15 cellular contexts compared by ENCODE assay signal in the genomic region with DNA sequence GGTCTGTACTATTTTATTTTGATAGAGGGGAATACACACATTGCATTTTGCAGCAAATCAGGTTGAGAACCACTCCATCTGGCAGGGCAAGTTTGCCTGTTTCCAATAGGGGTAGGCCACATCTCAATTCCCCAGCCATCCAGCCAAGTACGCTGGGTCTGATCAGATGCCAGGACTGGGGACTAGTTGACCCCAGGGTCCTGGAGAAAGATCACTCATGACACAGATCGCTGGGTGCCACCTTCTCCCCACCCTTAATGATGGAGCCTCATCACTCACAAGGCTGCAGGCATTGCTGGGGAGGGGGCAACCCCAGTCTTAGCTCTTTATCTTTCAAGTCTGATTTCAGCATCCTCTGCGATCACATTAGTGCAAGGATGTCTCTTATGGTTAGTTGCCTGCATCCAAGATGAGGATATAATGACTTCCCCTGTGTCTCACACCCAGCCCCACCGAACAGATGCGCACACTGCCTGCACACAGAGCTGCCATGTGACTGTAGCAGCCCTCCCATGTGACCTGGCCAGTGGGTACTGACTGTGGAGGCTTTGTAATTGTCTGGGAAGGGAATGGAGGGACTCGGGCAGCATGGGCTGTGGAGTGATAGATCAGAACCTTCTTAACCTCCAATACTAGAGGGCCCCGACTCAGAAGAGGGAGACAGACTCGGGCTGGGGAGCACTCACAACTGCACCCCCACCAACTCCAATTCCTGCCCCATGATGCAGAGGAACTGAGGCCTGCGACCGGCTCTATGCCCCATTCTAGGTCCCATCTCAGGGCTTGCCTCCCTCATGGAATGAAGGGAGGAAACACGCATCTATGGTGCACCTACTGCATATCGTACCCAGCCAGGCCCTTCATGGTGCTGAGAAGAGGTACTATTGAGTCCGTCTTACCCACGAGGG.
DNase-seq lines count a peak whose midpoint lies in the region; ATAC-seq and TF ChIP-seq lines count a peak whose summit lies in the region.
"Had no signal": no experiment of that assay in that cellular context is flagged by ENCODE, and none has a peak within 500 bp of the region (broad histone marks: within the 10 kb centered on the region; RNA-seq: fewer than 3 reads in every experiment).

No MANE protein-coding gene starts in this region.

- in situ Hi-C loops in SK-MEL-5 (cut with HindIII; ENCODE audit: low pct_unique_long_range_greater_than_20kb, low sequenced_read_pairs) = no loop called here

- no peak for TF ChIP-seq POLR2A in spleen (IDR thresholded peaks at IDR 0.05)

- no peaks in the 10 kb centered on the region for H4K20me1 ChIP-seq in neural progenitor cell (ENCODE audit: low read depth)

- H2BK120ac ChIP-seq in trophoblast cell (ENCODE audit: insufficient read depth, low read length, poor library complexity) = no peak overlapping the region

- no peak overlapping the region for H4K8ac ChIP-seq in trophoblast cell (ENCODE audit: low read depth, low read length)

- no peak overlapping the region for H3K4me3 ChIP-seq in neural progenitor cell
- no peak overlapping the region for H3K4me3 ChIP-seq in spleen
- H3K4me3 ChIP-seq in left lung = no peak overlapping the region
- H3K4me3 ChIP-seq in trophoblast cell (ENCODE audit: low read depth, low read length) = no peak overlapping the region

- H2BK12ac ChIP-seq in trophoblast cell (ENCODE audit: low read length) = no peak overlapping the region

- H3K79me2 ChIP-seq in neural progenitor cell (ENCODE audit: low read depth) (no peaks in the 10 kb centered on the region), trophoblast cell (ENCODE audit: control insufficient read depth, insufficient read depth, low read length, poor library complexity) (no peaks in the 10 kb centered on the region)

- H3K27ac ChIP-seq in neural progenitor cell (no peak overlapping the region), spleen (no peak overlapping the region), left lung (no peak overlapping the region), trophoblast cell (ENCODE audit: low read depth, low read length) (no peak overlapping the region)

- H3K14ac ChIP-seq in trophoblast cell (ENCODE audit: low read length) = no peak overlapping the region

- no peak overlapping the region for H4K91ac ChIP-seq in trophoblast cell (ENCODE audit: low read depth, low read length)

- intact Hi-C loops in spleen (cut with DNase I; ENCODE audit: low total_unique reads) (no loop called here), left lung (cut with DNase I) (no loop called here)

- peaks cover 23% of the 10 kb centered on the region for H3K27me3 Mint-ChIP-seq in neural progenitor cell (ENCODE audit: insufficient read depth, low read depth)

- no peaks in the 10 kb centered on the region for H3K36me3 Mint-ChIP-seq in neural progenitor cell
- H3K36me3 Mint-ChIP-seq: CD14-positive monocyte, IgD-negative memory B cell had no signal

- H3K36me3 ChIP-seq in neural progenitor cell (no peaks in the 10 kb centered on the region), spleen (no peaks in the 10 kb centered on the region), left lung (no peaks in the 10 kb centered on the region), trophoblast cell (ENCODE audit: control insufficient read depth in 1 of 2, insufficient read depth in 2 of 2, low read length in 2 of 2) (no peaks in the 10 kb centered on the region)

- H2AFZ ChIP-seq in neural progenitor cell (replicated peaks) (no peak overlapping the region), trophoblast cell (ENCODE audit: insufficient read depth, low read length, poor library complexity) (no peak overlapping the region)

- no peaks in the 10 kb centered on the region for H3K9me3 ChIP-seq in neural progenitor cell (ENCODE audit: low read depth)
- H3K9me3 ChIP-seq in spleen = no peaks in the 10 kb centered on the region
- no peaks in the 10 kb centered on the region for H3K9me3 ChIP-seq in left lung
- H3K9me3 ChIP-seq in trophoblast cell (ENCODE audit: insufficient read depth, low read depth, low read length) = no peaks in the 10 kb centered on the region

- H3K27me3 ChIP-seq in neural progenitor cell (no peaks in the 10 kb centered on the region), spleen (replicated peaks in 1 of 7) (peaks cover 0 to 16% (median 0%) of the 10 kb centered on the region in 7 donors), left lung (peaks cover 3 to 7% of the 10 kb centered on the region in 2 donors), trophoblast cell (ENCODE audit: insufficient read depth, low read length) (no peaks in the 10 kb centered on the region)

- H3K23ac ChIP-seq in trophoblast cell (ENCODE audit: low read length) = no peak overlapping the region

- no peak overlapping the region for H3K4me2 ChIP-seq in neural progenitor cell
- no peak overlapping the region for H3K4me2 ChIP-seq in trophoblast cell (ENCODE audit: low read length)

- peak overlapping the region; percentile 60 for H3K27ac Mint-ChIP-seq in neural progenitor cell
- H3K27ac Mint-ChIP-seq: CD14-positive monocyte, IgD-negative memory B cell had no signal

- TF ChIP-seq CTCF in neural progenitor cell (IDR thresholded peaks at IDR 0.05) (no peak), spleen (IDR thresholded peaks at IDR 0.05 in 8 of 11, conservative IDR thresholded peaks at IDR 0.05 in 3 of 11) (no peak), left lung (IDR thresholded peaks at IDR 0.05) (no peak)

- no peak overlapping the region for H2AK5ac ChIP-seq in trophoblast cell (ENCODE audit: low read length)

- H3K9ac ChIP-seq in neural progenitor cell (no peak overlapping the region), trophoblast cell (ENCODE audit: low read length) (no peak overlapping the region)

- ATAC-seq in left lung = no peak
- ATAC-seq in GM18907 (IDR thresholded peaks at IDR 0.05; ENCODE audit: unreplicated experiment) = no peak
- ATAC-seq in GM21360 (IDR thresholded peaks at IDR 0.05; ENCODE audit: unreplicated experiment) = no peak

- no peaks in the 10 kb centered on the region for H3F3A ChIP-seq in neural progenitor cell (ENCODE audit: low read depth)

- no peak overlapping the region for H3K4me3 Mint-ChIP-seq in neural progenitor cell
- H3K4me3 Mint-ChIP-seq: CD14-positive monocyte had no signal

- DNase-seq in SK-MEL-5 (ENCODE audit: low read depth, low spot score) (peak; percentile 40), globus pallidus (ENCODE audit: low spot score) (peak; percentile 97), neural progenitor cell (ENCODE audit: low spot score) (no peak), spleen (peak; percentile 37), left lung (no peak), trophoblast cell (no peak)
- DNase-seq: COR-L47, H7, NCI-H2029, NCI-H2171 treated with DMSO at 0.1 percent for 48 hours, NCI-H510A had no signal

- peaks cover 34% of the 10 kb centered on the region for H3K4me1 Mint-ChIP-seq in neural progenitor cell
- H3K4me1 Mint-ChIP-seq: CD14-positive monocyte, IgD-negative memory B cell had no signal

- no peak overlapping the region for H4K12ac ChIP-seq in trophoblast cell (ENCODE audit: low read depth, low read length)

- WGBS in spleen, 5 donors = 82 to 92% (median 86%) methylated on average over 13 to 14 of the region's 14 CpGs
- no CpG with 5 or more reads among the region's 14 CpGs for WGBS in trophoblast cell (ENCODE audit: extremely low coverage, insufficient coverage, insufficient read length)

- H3K4ac ChIP-seq in trophoblast cell (ENCODE audit: low read depth, low read length) = no peak overlapping the region

- no peaks in the 10 kb centered on the region for H3K9me3 Mint-ChIP-seq in neural progenitor cell

- peaks cover 10% of the 10 kb centered on the region for H3K4me1 ChIP-seq in neural progenitor cell
- no peaks in the 10 kb centered on the region for H3K4me1 ChIP-seq in spleen
- no peaks in the 10 kb centered on the region for H3K4me1 ChIP-seq in left lung
- no peaks in the 10 kb centered on the region for H3K4me1 ChIP-seq in trophoblast cell (ENCODE audit: control insufficient read depth in 1 of 2, insufficient read depth in 2 of 2, low read length in 2 of 2)

- H2BK5ac ChIP-seq in trophoblast cell (ENCODE audit: low read depth, low read length, poor library complexity) = no peak overlapping the region

- H3K79me1 ChIP-seq in trophoblast cell (ENCODE audit: low read length) = no peaks in the 10 kb centered on the region

- no peak overlapping the region for H3K18ac ChIP-seq in trophoblast cell (ENCODE audit: low read length)

Comparison
In these comparisons a context has a peak if more than half of its experiments do, and no peak if none do; other contexts are left out.
1. DNase-seq: peak in SK-MEL-5 (single experiment), globus pallidus (single experiment) and spleen (single experiment); none in neural progenitor cell (single experiment), left lung (0 of 2) and trophoblast cell (0 of 2).